7 cellular contexts compared by ENCODE assay signal in the genomic region with DNA sequence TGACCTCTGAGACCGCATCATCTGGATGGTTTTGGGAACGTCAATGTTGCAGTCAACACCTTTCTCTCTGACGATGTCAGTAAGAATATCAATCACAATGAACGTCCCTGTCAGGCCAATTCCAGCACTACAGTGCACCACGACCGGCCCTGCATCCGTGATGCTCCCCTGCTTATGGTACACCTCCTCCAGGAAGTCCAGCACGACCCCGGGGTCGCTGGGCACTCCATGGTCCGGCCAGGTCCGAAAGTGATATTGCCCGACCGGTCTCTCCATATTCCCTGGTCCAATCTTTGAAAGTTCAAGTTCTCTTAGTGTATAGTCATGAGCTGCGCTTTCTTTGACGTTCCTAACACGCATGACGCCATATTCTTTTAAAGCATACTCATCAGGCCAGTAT.
"Had no signal": no experiment of that assay in that cellular context is flagged by ENCODE, and none has a peak within 500 bp of the region (broad histone marks: within the 10 kb centered on the region; RNA-seq: fewer than 3 reads in every experiment).

No MANE protein-coding gene starts in this region.

- DNase-seq: IMR-90, KBM-7, KG1 had no signal

- H3K4me3 ChIP-seq: K562 had no signal

- H3K27ac ChIP-seq: HL-60 had no signal

- ATAC-seq: HepG2, K562 had no signal

- FAIRE-seq: HepG2, HTR-8/SVneo, K562 had no signal
